Comparison of ENCODE assay signal across 11 cellular contexts in genomic region chr12:101859664-101860607, GRCh38. TPM values are rescaled to one million over a fixed set of nuclear protein-coding genes. Genes with fewer than 3 reads are reported as not detected.
DNase-seq lines count a peak whose midpoint lies in the region; ATAC-seq, FAIRE-seq and TF ChIP-seq lines count a peak whose summit lies in the region.
"Had no signal": no experiment of that assay in that cellular context is flagged by ENCODE, and none has a peak within 500 bp of the region (broad histone marks: within the 10 kb centered on the region; RNA-seq: fewer than 3 reads in every experiment).

No MANE protein-coding gene starts in this region.

- DNase-seq in fibroblast of villous mesenchyme (ENCODE audit: low read depth) (peak; percentile 34), globus pallidus (ENCODE audit: low spot score) (no peak), NCI-H1694 (lab: John Stamatoyannopoulos, UW) (no peak), urothelium cell line (ENCODE audit: low spot score) (no peak)
- DNase-seq in T-helper 2 cell treated with Interferon-gamma antibody and Interleukin-4, amounts not matched to agents 5 μg/mL and 100 μg/mL, for 36 hours (ENCODE audit: low spot score), result no peak
- DNase-seq: heart right ventricle had no signal

- TF ChIP-seq CTCF in fibroblast of villous mesenchyme (IDR thresholded peaks at IDR 0.05; ENCODE audit: insufficient read depth, low read depth, low read length), result no peak

- no peak overlapping the region for H3K4me3 Mint-ChIP-seq in T-helper 2 cell treated with Interferon-gamma antibody and Interleukin-4, amounts not matched to agents 5 μg/mL and 100 μg/mL, for 36 hours
- H3K4me3 Mint-ChIP-seq: brain, neural progenitor cell had no signal

- FAIRE-seq in urothelium cell line (lab: Jason Lieb, UNC), result no peak

- H3K4me1 Mint-ChIP-seq in T-helper 2 cell treated with Interferon-gamma antibody and Interleukin-4, amounts not matched to agents 5 μg/mL and 100 μg/mL, for 36 hours (ENCODE audit: low read depth), result peaks cover 25% of the 10 kb centered on the region
- H3K4me1 Mint-ChIP-seq: neural progenitor cell had no signal

- no peak overlapping the region for H3K4me3 ChIP-seq in fibroblast of villous mesenchyme (ENCODE audit: low read depth, low read length)
- H3K4me3 ChIP-seq: heart right ventricle, neural progenitor cell had no signal

- H3K27ac Mint-ChIP-seq in T-helper 2 cell treated with Interferon-gamma antibody and Interleukin-4, amounts not matched to agents 5 μg/mL and 100 μg/mL, for 36 hours, result no peak overlapping the region
- H3K27ac Mint-ChIP-seq: brain, neural progenitor cell had no signal

- peaks cover 10% of the 10 kb centered on the region for H3K9me3 Mint-ChIP-seq in T-helper 2 cell treated with Interferon-gamma antibody and Interleukin-4, amounts not matched to agents 5 μg/mL and 100 μg/mL, for 36 hours

- ATAC-seq in GM18511 (IDR thresholded peaks at IDR 0.05; ENCODE audit: unreplicated experiment) (peak; percentile 48), GM21423 (IDR thresholded peaks at IDR 0.05; ENCODE audit: unreplicated experiment) (peak; percentile 29), HG03378 (IDR thresholded peaks at IDR 0.05; ENCODE audit: unreplicated experiment) (peak; percentile 50)
- ATAC-seq: heart right ventricle had no signal

- H3K27me3 Mint-ChIP-seq in T-helper 2 cell treated with Interferon-gamma antibody and Interleukin-4, amounts not matched to agents 5 μg/mL and 100 μg/mL, for 36 hours (ENCODE audit: low read depth), result no peaks in the 10 kb centered on the region

- peaks cover 7% of the 10 kb centered on the region for H3K36me3 Mint-ChIP-seq in T-helper 2 cell treated with Interferon-gamma antibody and Interleukin-4, amounts not matched to agents 5 μg/mL and 100 μg/mL, for 36 hours (ENCODE audit: low read depth)
- H3K36me3 Mint-ChIP-seq: brain, neural progenitor cell had no signal

RNA-seq across cellular contexts. Expression of gene DRAM1, which starts 17.4 kb away (rescaled TPM):
- total RNA-seq in fibroblast of villous mesenchyme, result 95.7 and 344 TPM in 2 replicates

RNA-seq across cellular contexts. Expression of gene GNPTAB, which starts 29.2 kb away (rescaled TPM):
- total RNA-seq in fibroblast of villous mesenchyme, result 39.3 and 86.8 TPM in 2 replicates
